Comparison of ENCODE assay signal across 24 cellular contexts in genomic region chr2:943461-943797, GRCh38. TPM values are rescaled to one million over a fixed set of nuclear protein-coding genes. Genes with fewer than 3 reads are reported as not detected.
"Had no signal": no experiment of that assay in that cellular context is flagged by ENCODE, and none has a peak within 500 bp of the region (broad histone marks: within the 10 kb centered on the region; RNA-seq: fewer than 3 reads in every experiment).

No MANE protein-coding gene starts in this region.

- H3K27ac Mint-ChIP-seq: IgD-negative memory B cell had no signal

- DNase-seq: KBM-7, MV-4-11, NCI-H1048, NCI-H1105, NCI-H1417, NCI-H1436 treated with DMSO at 0.1 percent for 48 hours, NCI-H1694, NCI-H187 treated with DMSO at 0.1 percent for 48 hours, NCI-H2029 treated with DMSO at 0.1 percent for 48 hours, NCI-H2227 treated with DMSO at 0.1 percent for 48 hours, NCI-H526 treated with DMSO at 0.1 percent for 48 hours, NCI-H748 treated with DMSO at 0.1 percent for 48 hours, Right ventricle myocardium superior, RPMI8226, SIG-M5 had no signal

- H3K4me3 Mint-ChIP-seq: IgD-negative memory B cell had no signal

- H3K27ac ChIP-seq: SJSA1, SK-N-MC had no signal

- H3K36me3 ChIP-seq: SJSA1 had no signal

- H3K27me3 ChIP-seq: SJSA1 had no signal

- FAIRE-seq: RCC 7860 had no signal

- H3K4me3 ChIP-seq: SJSA1, SK-N-MC had no signal

- H3K9me3 ChIP-seq: SJSA1 had no signal

RNA-seq across cellular contexts. Expression of gene SNTG2, which starts 7.2 kb away (rescaled TPM):
- total RNA-seq: HT1080; LHCN-M2; MCF 10A; NCI-H460; T-helper 1 cell treated with Interleukin-12 subunit alpha and Interleukin-12 subunit beta and Interleukin-4 antibody, amounts not matched to agents 30 ng/mL and 1 ng/mL, for 36 hours had no signal
- polyA plus RNA-seq: IgD-negative memory B cell had no signal
